8 cellular contexts compared by ENCODE assay signal in the genomic region with DNA sequence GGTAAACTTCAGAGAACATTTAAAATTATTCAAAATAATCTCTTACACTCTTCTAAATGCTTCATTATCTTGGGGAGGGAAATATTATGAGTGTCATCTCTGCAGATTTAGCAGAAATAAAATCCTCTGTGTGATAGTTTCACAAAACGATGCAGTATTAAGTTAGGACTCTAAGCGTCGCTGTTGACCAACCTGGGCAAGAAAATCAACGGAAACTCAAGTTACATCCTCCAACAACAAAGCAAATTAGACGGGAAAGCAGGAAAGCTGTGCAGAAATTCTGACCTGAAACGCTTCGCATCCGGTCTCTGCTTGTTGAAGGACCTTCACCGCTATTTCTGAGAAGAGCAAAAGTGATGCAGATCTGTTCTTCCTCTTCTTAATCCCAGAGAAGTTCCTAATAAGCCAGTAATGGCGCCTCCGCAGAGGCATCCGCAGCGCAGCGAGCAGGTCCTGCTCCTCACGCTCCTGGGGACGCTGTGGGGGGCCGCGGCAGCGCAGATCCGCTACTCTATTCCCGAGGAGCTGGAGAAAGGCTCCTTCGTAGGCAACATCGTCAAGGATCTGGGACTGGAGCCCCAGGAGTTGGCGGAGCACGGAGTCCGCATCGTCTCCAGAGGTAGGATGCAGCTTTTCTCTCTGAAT. TPM values are rescaled to one million over a fixed set of nuclear protein-coding genes. Genes with fewer than 3 reads are reported as not detected.
DNase-seq lines count a peak whose midpoint lies in the region; ATAC-seq and TF ChIP-seq lines count a peak whose summit lies in the region.

A gene (plus strand): TSS at position 219 of the 645 bp plus-strand sequence. CDS start 193 bp downstream, at position 412.

- H3K9ac ChIP-seq in liver (ENCODE audit: low read depth in 1 of 2, low read length in 2 of 2) = no peak within 1 kb of the TSS

- H3K27ac ChIP-seq in 22Rv1 (no peak within 1 kb of the TSS), liver (ENCODE audit: low read depth in 1 of 2, low read length in 2 of 2) (no peak within 1 kb of the TSS)

- H3K27me3 ChIP-seq in liver (ENCODE audit: control insufficient read depth in 4 of 4, insufficient read depth in 4 of 4, low read length in 3 of 4) = peaks cover 0 to 5% (median 0%) of the 10 kb centered on the region in 4 donors

- 20% methylated on average over 27 of the region's 27 CpGs for WGBS in liver

- peak; percentile 40 for DNase-seq in amniotic epithelial cell (ENCODE audit: low read depth)
- no peak for DNase-seq in stimulated activated CD4-positive, alpha-beta T cell treated with anti-CD3 and anti-CD28 coated beads, Interleukin-4, amount 100 ng/mL, for 1 hour
- DNase-seq in cortex of kidney (lab: John Stamatoyannopoulos, UW) = no peak

- peak; percentile 80 for TF ChIP-seq CTCF in 22Rv1 (IDR thresholded peaks at IDR 0.05)
- peak; percentile 29; the same call in 1 of the 2 replicates for TF ChIP-seq CTCF in GM12874 (IDR thresholded peaks at IDR 0.05; ENCODE audit: insufficient read depth, low read depth, low read length)
- TF ChIP-seq CTCF in liver (IDR thresholded peaks at IDR 0.05; ENCODE audit: low read depth, low read length, missing input control) = peak; percentile 13

- ATAC-seq in HG02763 (IDR thresholded peaks at IDR 0.05; ENCODE audit: unreplicated experiment) = no peak
- ATAC-seq in GM19328 (IDR thresholded peaks at IDR 0.05; ENCODE audit: unreplicated experiment) = no peak

- no peaks in the 10 kb centered on the region for H3K36me3 ChIP-seq in liver (ENCODE audit: control insufficient read depth in 4 of 4, insufficient read depth in 3 of 4, low read depth in 1 of 4, low read length in 3 of 4)

- TF ChIP-seq RAD21 in liver (IDR thresholded peaks at IDR 0.05) = peak; percentile 9 to 22

- H3K4me3 ChIP-seq in liver (ENCODE audit: low read depth in 1 of 3, low read length in 3 of 3) = peak within 1 kb of the TSS in 2 of 3 donors; percentile 23 to 46

- H3K4me1 ChIP-seq in liver (ENCODE audit: control insufficient read depth in 4 of 4, insufficient read depth in 4 of 4, low read length in 3 of 4) = no peaks in the 10 kb centered on the region

- H3K9me3 ChIP-seq in liver (ENCODE audit: control insufficient read depth in 4 of 4, low read length in 3 of 4) = peaks cover 37 to 83% (median 56%) of the 10 kb centered on the region in 4 donors

TF ChIP-seq in liver, 16 proteins besides CTCF, POLR2A, EP300 and RAD21:
- no peak for TF ChIP-seq EGR1 (IDR thresholded peaks at IDR 0.05; ENCODE audit: low read depth in 2 of 2)
- no peak for TF ChIP-seq RXRA (IDR thresholded peaks at IDR 0.05)
- TF ChIP-seq, protein P1, sequence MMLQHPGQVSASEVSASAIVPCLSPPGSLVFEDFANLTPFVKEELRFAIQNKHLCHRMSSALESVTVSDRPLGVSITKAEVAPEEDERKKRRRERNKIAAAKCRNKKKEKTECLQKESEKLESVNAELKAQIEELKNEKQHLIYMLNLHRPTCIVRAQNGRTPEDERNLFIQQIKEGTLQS (IDR thresholded peaks at IDR 0.05) = no peak
- TF ChIP-seq SP1 (IDR thresholded peaks at IDR 0.05) = no peak
- no peak for TF ChIP-seq YY1 (IDR thresholded peaks at IDR 0.05)
- no peak for TF ChIP-seq FOXA2 (IDR thresholded peaks at IDR 0.05)
- no peak for TF ChIP-seq HNF4A (conservative IDR thresholded peaks at IDR 0.05)
- no peak for TF ChIP-seq TAF1 (conservative IDR thresholded peaks at IDR 0.05)
- TF ChIP-seq FOXA1 (IDR thresholded peaks at IDR 0.05) = no peak
- TF ChIP-seq NR2F2 (IDR thresholded peaks at IDR 0.05) = no peak
- TF ChIP-seq, protein P2, sequence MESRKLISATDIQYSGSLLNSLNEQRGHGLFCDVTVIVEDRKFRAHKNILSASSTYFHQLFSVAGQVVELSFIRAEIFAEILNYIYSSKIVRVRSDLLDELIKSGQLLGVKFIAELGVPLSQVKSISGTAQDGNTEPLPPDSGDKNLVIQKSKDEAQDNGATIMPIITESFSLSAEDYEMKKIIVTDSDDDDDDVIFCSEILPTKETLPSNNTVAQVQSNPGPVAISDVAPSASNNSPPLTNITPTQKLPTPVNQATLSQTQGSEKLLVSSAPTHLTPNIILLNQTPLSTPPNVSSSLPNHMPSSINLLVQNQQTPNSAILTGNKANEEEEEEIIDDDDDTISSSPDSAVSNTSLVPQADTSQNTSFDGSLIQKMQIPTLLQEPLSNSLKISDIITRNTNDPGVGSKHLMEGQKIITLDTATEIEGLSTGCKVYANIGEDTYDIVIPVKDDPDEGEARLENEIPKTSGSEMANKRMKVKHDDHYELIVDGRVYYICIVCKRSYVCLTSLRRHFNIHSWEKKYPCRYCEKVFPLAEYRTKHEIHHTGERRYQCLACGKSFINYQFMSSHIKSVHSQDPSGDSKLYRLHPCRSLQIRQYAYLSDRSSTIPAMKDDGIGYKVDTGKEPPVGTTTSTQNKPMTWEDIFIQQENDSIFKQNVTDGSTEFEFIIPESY (IDR thresholded peaks at IDR 0.05) = no peak
- no peak for TF ChIP-seq GABPA (IDR thresholded peaks at IDR 0.05 in 1 of 2, conservative IDR thresholded peaks at IDR 0.05 in 1 of 2)
- TF ChIP-seq, protein P3, sequence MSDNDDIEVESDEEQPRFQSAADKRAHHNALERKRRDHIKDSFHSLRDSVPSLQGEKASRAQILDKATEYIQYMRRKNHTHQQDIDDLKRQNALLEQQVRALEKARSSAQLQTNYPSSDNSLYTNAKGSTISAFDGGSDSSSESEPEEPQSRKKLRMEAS (IDR thresholded peaks at IDR 0.05) = no peak
- TF ChIP-seq, protein P4, sequence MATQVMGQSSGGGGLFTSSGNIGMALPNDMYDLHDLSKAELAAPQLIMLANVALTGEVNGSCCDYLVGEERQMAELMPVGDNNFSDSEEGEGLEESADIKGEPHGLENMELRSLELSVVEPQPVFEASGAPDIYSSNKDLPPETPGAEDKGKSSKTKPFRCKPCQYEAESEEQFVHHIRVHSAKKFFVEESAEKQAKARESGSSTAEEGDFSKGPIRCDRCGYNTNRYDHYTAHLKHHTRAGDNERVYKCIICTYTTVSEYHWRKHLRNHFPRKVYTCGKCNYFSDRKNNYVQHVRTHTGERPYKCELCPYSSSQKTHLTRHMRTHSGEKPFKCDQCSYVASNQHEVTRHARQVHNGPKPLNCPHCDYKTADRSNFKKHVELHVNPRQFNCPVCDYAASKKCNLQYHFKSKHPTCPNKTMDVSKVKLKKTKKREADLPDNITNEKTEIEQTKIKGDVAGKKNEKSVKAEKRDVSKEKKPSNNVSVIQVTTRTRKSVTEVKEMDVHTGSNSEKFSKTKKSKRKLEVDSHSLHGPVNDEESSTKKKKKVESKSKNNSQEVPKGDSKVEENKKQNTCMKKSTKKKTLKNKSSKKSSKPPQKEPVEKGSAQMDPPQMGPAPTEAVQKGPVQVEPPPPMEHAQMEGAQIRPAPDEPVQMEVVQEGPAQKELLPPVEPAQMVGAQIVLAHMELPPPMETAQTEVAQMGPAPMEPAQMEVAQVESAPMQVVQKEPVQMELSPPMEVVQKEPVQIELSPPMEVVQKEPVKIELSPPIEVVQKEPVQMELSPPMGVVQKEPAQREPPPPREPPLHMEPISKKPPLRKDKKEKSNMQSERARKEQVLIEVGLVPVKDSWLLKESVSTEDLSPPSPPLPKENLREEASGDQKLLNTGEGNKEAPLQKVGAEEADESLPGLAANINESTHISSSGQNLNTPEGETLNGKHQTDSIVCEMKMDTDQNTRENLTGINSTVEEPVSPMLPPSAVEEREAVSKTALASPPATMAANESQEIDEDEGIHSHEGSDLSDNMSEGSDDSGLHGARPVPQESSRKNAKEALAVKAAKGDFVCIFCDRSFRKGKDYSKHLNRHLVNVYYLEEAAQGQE (IDR thresholded peaks at IDR 0.05) = no peak
- TF ChIP-seq JUND (IDR thresholded peaks at IDR 0.05) = no peak

RNA-seq across cellular contexts. Expression of the gene that starts here (rescaled TPM):
- under 1 TPM; 0.37 to 0.67 TPM for total RNA-seq in liver
- polyA plus RNA-seq in liver = under 1 TPM; 0.08 to 0.18 TPM

Comparison
In these comparisons a context has a peak if more than half of its experiments do, and no peak if none do; other contexts are left out.
1. CTCF ChIP-seq: peak in every context shown above with its lines; median percentile 80 in 22Rv1; 29 in GM12874; 13 in liver.